ENCODE assay signal across 8 cellular contexts in the genomic region with DNA sequence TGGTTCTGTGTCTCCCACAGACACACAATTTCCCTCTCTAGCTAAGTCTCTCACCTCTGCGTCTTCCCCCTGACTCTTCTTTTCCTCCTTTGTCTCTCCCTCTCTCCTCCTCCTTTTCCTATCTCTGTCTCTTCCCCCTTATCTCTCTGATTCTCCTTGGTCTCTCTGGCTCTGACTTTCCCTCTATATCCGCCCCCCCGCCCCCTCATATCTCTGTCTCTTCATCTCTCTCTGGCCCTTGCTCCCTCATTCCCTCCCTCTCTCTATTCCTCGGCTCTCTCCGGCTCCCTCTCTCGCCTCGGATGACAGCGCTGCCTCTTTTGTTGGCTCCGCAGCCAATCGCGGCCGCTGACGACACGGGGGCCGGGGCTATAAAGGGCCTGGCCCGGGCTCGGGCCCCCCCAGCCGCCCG. TPM values are rescaled to one million over a fixed set of nuclear protein-coding genes. Genes with fewer than 3 reads are reported as not detected.
DNase-seq lines count a peak whose midpoint lies in the region; ATAC-seq and TF ChIP-seq lines count a peak whose summit lies in the region.

A gene (plus strand): TSS at position 404 of the 412 bp plus-strand sequence. CDS start 195 bp downstream, outside the sequence.

- ATAC-seq in HG03066 (IDR thresholded peaks at IDR 0.05; ENCODE audit: low read depth, unreplicated experiment) (peak; percentile 29), left colon (peak; percentile 41), GM21528 (IDR thresholded peaks at IDR 0.05; ENCODE audit: low FRiP score, unreplicated experiment) (no peak)

- intact Hi-C loops in left colon (cut with DNase I, micrococcal nuclease): loop anchor here in 1 of 2 donors (5.0 kb wide), 1 partner anchor 195 kb away; no protein-coding TSS in a partner anchor

- TF ChIP-seq CTCF in GM12865 (IDR thresholded peaks at IDR 0.05; ENCODE audit: insufficient read depth, low read depth, low read length, missing control alignments) (no peak), choroid plexus epithelial cell (conservative IDR thresholded peaks at IDR 0.05; ENCODE audit: low read depth, low read length) (no peak)

- DNase-seq in GM12865 (ENCODE audit: low read depth) (peak; percentile 69), NCI-H446 treated with DMSO at 0.1 percent for 48 hours (lab: John Stamatoyannopoulos, UW) (peak; percentile 60), choroid plexus epithelial cell (ENCODE audit: low read depth) (peak; percentile 71), left colon (peak; percentile 70 to 74)
- peak; percentile 65 for DNase-seq in activated CD4-positive, alpha-beta T cell treated with anti-CD3 and anti-CD28 coated beads for 1 hour
- DNase-seq in stimulated activated CD4-positive, alpha-beta T cell treated with anti-CD3 and anti-CD28 coated beads, Interleukin-1b, Interleukin-23, amount 100 ng/mL, for 4 hours (ENCODE audit: low read depth in 2 of 2): peak; percentile 48 to 66

- H3K4me3 ChIP-seq in GM12865 (ENCODE audit: low read depth, low read length) (peak within 1 kb of the TSS; percentile 75), choroid plexus epithelial cell (ENCODE audit: low read depth, low read length) (peak within 1 kb of the TSS; percentile 70)

RNA-seq across cellular contexts. Expression of the gene that starts here (rescaled TPM):
- total RNA-seq in left colon: 1 to 10 TPM; 1.5 to 2.7 TPM
